ENCODE assay signal across 9 cellular contexts in the genomic region with DNA sequence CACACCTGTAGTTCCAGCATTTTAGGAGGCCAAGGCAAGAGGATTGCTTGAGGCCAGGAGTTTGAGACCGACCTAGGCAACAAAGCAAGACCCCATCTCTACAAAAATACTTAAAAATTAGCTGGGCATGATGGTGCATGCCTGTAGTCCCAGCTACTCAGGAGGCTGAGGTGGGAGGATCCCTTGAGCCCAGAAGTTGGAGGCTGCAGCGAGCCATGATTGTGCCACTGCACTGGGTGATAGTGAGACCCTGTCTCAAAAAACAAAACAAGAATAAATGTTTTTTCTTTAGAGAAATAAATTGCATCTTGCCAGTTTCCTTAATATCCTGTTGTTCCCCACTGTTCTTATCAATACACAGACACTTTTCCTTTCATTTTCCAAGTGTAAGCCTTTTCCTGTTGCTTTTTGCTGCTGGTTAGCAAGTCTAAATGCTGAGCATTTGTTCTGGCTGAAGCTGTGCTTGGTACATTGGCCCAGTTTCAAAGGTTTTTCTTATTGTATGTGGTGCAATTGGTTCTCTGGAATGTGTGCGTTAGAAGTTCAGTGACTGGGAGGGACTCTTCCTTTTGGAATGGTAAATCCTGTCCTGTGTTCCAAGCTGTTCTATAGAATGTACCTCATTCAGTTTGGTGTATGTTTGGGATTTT.
DNase-seq lines count a peak whose midpoint lies in the region; ATAC-seq, FAIRE-seq and TF ChIP-seq lines count a peak whose summit lies in the region.
"Had no signal": no experiment of that assay in that cellular context is flagged by ENCODE, and none has a peak within 500 bp of the region (broad histone marks: within the 10 kb centered on the region; RNA-seq: fewer than 3 reads in every experiment).

No MANE protein-coding gene starts in this region.

- no peak for DNase-seq in GM12891 (ENCODE audit: insufficient read length, low spot score)
- DNase-seq in body of pancreas: no peak
- DNase-seq in right atrium auricular region (ENCODE audit: low spot score): no peak
- DNase-seq in gastrocnemius medialis: no peak
- DNase-seq in ecto neural progenitor cell (ENCODE audit: low spot score): no peak
- DNase-seq in stimulated activated naive B cell treated with anti-CD40 and anti-IgM and Interleukin-4, amounts not matched to agents 10 μg/mL and 1 μg/mL and 100 μg/mL, for 72 hours: no peak
- DNase-seq: erythroblast had no signal

- no peaks in the 10 kb centered on the region for H3K36me3 Mint-ChIP-seq in stimulated activated naive B cell treated with anti-CD40 and anti-IgM and Interleukin-4, amounts not matched to agents 10 μg/mL and 1 μg/mL and 100 μg/mL, for 72 hours

- no peak overlapping the region for H3K4me3 Mint-ChIP-seq in stimulated activated naive B cell treated with anti-CD40 and anti-IgM and Interleukin-4, amounts not matched to agents 10 μg/mL and 1 μg/mL and 100 μg/mL, for 72 hours

- H3K9me3 Mint-ChIP-seq in stimulated activated naive B cell treated with anti-CD40 and anti-IgM and Interleukin-4, amounts not matched to agents 10 μg/mL and 1 μg/mL and 100 μg/mL, for 72 hours: no peaks in the 10 kb centered on the region

- FAIRE-seq in GM12891 (lab: Jason Lieb, UNC): peak; percentile 23

- in situ Hi-C loops in gastrocnemius medialis (cut with MboI; ENCODE audit: low sequenced_read_pairs in 4 of 4): no loop called here

- TF ChIP-seq CTCF in body of pancreas (IDR thresholded peaks at IDR 0.05): no peak
- TF ChIP-seq CTCF in right atrium auricular region (IDR thresholded peaks at IDR 0.05): no peak
- no peak for TF ChIP-seq CTCF in gastrocnemius medialis (IDR thresholded peaks at IDR 0.05 in 4 of 5, conservative IDR thresholded peaks at IDR 0.05 in 1 of 5)

- ATAC-seq in body of pancreas: peak; percentile 41
- no peak for ATAC-seq in gastrocnemius medialis
- ATAC-seq in GM18511 (IDR thresholded peaks at IDR 0.05; ENCODE audit: unreplicated experiment): no peak
- ATAC-seq in GM18502 (IDR thresholded peaks at IDR 0.05; ENCODE audit: poor library complexity, unreplicated experiment): no peak
- no peak for ATAC-seq in stimulated activated naive B cell treated with anti-CD40 and anti-IgM and Interleukin-4, amounts not matched to agents 10 μg/mL and 1 μg/mL and 100 μg/mL, for 72 hours (replicated peaks)

- peaks cover 17 to 33% of the 10 kb centered on the region in 2 donors for H3K4me1 Mint-ChIP-seq in stimulated activated naive B cell treated with anti-CD40 and anti-IgM and Interleukin-4, amounts not matched to agents 10 μg/mL and 1 μg/mL and 100 μg/mL, for 72 hours

- peaks cover 86% of the 10 kb centered on the region for H3K4me1 ChIP-seq in body of pancreas
- peaks cover 0 to 100% of the 10 kb centered on the region in 2 donors for H3K4me1 ChIP-seq in right atrium auricular region
- peaks cover 100% of the 10 kb centered on the region in 2 donors for H3K4me1 ChIP-seq in gastrocnemius medialis

- intact Hi-C loops in body of pancreas (cut with DNase I) (loop anchor here (10.0 kb wide), 1 partner anchor 52 kb away; no protein-coding TSS in a partner anchor), gastrocnemius medialis (cut with DNase I; ENCODE audit: low total_unique reads) (no loop called here)

- H3K27me3 Mint-ChIP-seq in stimulated activated naive B cell treated with anti-CD40 and anti-IgM and Interleukin-4, amounts not matched to agents 10 μg/mL and 1 μg/mL and 100 μg/mL, for 72 hours: no peaks in the 10 kb centered on the region

- 58 to 71% methylated on average over 3 of the region's 3 CpGs for whole genome bisulfite sequencing in body of pancreas, 2 donors

- H3K4me3 ChIP-seq in body of pancreas: no peak overlapping the region
- no peak overlapping the region for H3K4me3 ChIP-seq in right atrium auricular region
- H3K4me3 ChIP-seq in gastrocnemius medialis: peak overlapping the region; percentile 8 to 19 (median 12)

- no peak overlapping the region for H3K27ac Mint-ChIP-seq in stimulated activated naive B cell treated with anti-CD40 and anti-IgM and Interleukin-4, amounts not matched to agents 10 μg/mL and 1 μg/mL and 100 μg/mL, for 72 hours

- H3K27me3 ChIP-seq in body of pancreas (no peaks in the 10 kb centered on the region), right atrium auricular region (no peaks in the 10 kb centered on the region), gastrocnemius medialis (no peaks in the 10 kb centered on the region)

- no peaks in the 10 kb centered on the region for H3K9me3 ChIP-seq in body of pancreas
- H3K9me3 ChIP-seq in right atrium auricular region: no peaks in the 10 kb centered on the region
- H3K9me3 ChIP-seq in gastrocnemius medialis: no peaks in the 10 kb centered on the region

- TF ChIP-seq POLR2A in GM12891 (IDR thresholded peaks at IDR 0.05; ENCODE audit: low read depth, low read length) (no peak), body of pancreas (IDR thresholded peaks at IDR 0.05) (no peak), gastrocnemius medialis (IDR thresholded peaks at IDR 0.05) (no peak)

- H3K27ac ChIP-seq in body of pancreas: peak overlapping the region in 3 of 4 donors; percentile 35 to 56 (median 41)
- peak overlapping the region; percentile 78 to 91 for H3K27ac ChIP-seq in right atrium auricular region
- H3K27ac ChIP-seq in gastrocnemius medialis: peak overlapping the region; percentile 93 to 97 (median 94)

- H3K36me3 ChIP-seq in body of pancreas (replicated peaks in 1 of 2; ENCODE audit: insufficient read depth in 1 of 2, low read depth in 2 of 2): no peaks in the 10 kb centered on the region
- no peaks in the 10 kb centered on the region for H3K36me3 ChIP-seq in right atrium auricular region
- no peaks in the 10 kb centered on the region for H3K36me3 ChIP-seq in gastrocnemius medialis

TF ChIP-seq in GM12891, 5 proteins besides CTCF, POLR2A, EP300 and RAD21:
- no peak for TF ChIP-seq POU2F2 (IDR thresholded peaks at IDR 0.05; ENCODE audit: low read depth, low read length)
- TF ChIP-seq SPI1 (IDR thresholded peaks at IDR 0.05; ENCODE audit: low read depth, low read length): no peak

Comparison
In these comparisons a context has a peak if more than half of its experiments do, and no peak if none do; other contexts are left out.
1. H3K27ac ChIP-seq: peak in every context shown above with its lines; median percentile 94 in gastrocnemius medialis; 84 in right atrium auricular region; 41 in body of pancreas.
2. H3K4me3 ChIP-seq: peak in gastrocnemius medialis (4 of 4); none in body of pancreas (0 of 2) and right atrium auricular region (0 of 2).